13 cellular contexts compared by ENCODE assay signal in the genomic region with DNA sequence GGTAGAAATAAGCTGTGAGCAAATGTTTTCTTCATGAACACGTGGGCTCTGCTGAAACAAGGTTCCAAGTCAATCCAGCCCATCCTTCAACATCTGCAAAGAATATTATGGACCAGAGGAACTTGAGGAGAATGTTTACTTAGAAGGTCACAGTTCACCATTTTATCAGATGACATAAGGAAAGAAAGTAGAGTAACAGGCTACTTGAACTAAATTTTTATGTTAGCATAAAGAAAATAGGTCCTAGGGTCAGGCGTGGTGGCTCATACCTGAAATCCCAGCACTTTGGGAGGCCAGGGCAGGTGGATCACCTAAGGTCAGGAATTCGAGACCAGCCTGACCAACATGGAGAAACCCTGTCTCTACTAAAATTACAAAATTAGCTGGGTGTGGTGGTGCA. TPM values are rescaled to one million over a fixed set of nuclear protein-coding genes. Genes with fewer than 3 reads are reported as not detected.
"Had no signal": no experiment of that assay in that cellular context is flagged by ENCODE, and none has a peak within 500 bp of the region (broad histone marks: within the 10 kb centered on the region; RNA-seq: fewer than 3 reads in every experiment).

No MANE protein-coding gene starts in this region.

RNA-seq across cellular contexts. Expression of gene ERVV-1, which starts 30.6 kb away (rescaled TPM):
- total RNA-seq: stomach, subcutaneous adipose tissue, suprapubic skin, temporal lobe, thoracic aorta, thyroid gland, tibial nerve, transverse colon, upper lobe of left lung, upper lobe of right lung, urinary bladder, uterus, vagina had no signal
- polyA plus RNA-seq: stomach had no signal
